ENCODE assay signal across 8 cellular contexts in the genomic region with DNA sequence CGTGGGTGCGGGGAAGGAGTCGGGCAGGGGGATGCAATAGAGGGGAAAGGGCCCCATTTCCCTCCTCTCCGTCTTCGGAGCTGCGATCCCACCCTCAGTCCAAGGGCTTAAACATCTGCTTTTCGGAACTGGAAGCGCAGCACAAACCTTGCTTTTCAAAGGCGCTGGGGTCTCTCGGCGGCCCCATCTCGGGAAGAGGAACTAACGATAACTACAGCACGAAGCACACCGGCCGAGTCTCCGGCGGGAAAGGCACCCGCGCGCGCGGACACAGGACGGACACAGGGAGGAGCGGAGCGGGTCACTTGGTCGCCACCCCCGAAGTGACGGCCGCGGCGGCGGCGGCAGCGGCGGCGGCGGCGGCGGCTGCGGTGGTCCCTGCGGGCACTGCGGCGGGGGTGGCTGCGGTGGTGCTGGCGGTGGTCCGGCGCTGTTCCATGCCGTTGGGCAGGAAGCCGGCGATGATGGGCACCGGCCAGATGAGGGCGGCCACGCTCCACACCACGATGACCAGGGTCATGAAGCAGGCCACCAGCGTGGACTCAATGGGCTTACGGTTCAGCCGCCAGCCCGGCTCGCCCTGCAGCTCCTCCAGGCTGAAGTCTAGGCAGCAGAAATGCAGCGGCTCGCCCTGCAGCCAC. TPM values are rescaled to one million over a fixed set of nuclear protein-coding genes. Genes with fewer than 3 reads are reported as not detected.
DNase-seq lines count a peak whose midpoint lies in the region; ATAC-seq and TF ChIP-seq lines count a peak whose summit lies in the region.

No MANE protein-coding gene starts in this region.

- under 1% methylated on average over 39 of the region's 62 CpGs for WGBS in hepatocyte (ENCODE audit: low lambda C conversion rate, missing lambda C conversion rate)

- peak overlapping the region; percentile 85 for H3K4me2 ChIP-seq in hepatocyte

- DNase-seq in Ammon's horn (ENCODE audit: low spot score): peak; percentile 89
- peak; percentile 92 for DNase-seq in astrocyte of the hippocampus (ENCODE audit: low read depth, low spot score)
- DNase-seq in hepatocyte (ENCODE audit: low spot score): peak; percentile 80
- peak; percentile 90 for DNase-seq in posterior vena cava (ENCODE audit: low spot score)

- peak overlapping the region; percentile 55 for H3K4me3 ChIP-seq in hepatocyte

- H4K20me1 ChIP-seq in hepatocyte (ENCODE audit: insufficient read depth, poor library complexity, severe bottlenecking): no peaks in the 10 kb centered on the region

- H3K9me2 ChIP-seq in hepatocyte (replicated peaks; ENCODE audit: insufficient read depth): no peaks in the 10 kb centered on the region

- ATAC-seq in GM18502 (IDR thresholded peaks at IDR 0.05; ENCODE audit: poor library complexity, unreplicated experiment) (peak; percentile 24), HG03196 (IDR thresholded peaks at IDR 0.05; ENCODE audit: unreplicated experiment) (peak; percentile 41), GM21723 (IDR thresholded peaks at IDR 0.05; ENCODE audit: unreplicated experiment) (no peak)

- H3K36me3 ChIP-seq in hepatocyte (replicated peaks; ENCODE audit: insufficient read depth, low read depth): no peaks in the 10 kb centered on the region

- peak; percentile 52 for TF ChIP-seq CTCF in hepatocyte (IDR thresholded peaks at IDR 0.05; ENCODE audit: poor library complexity)

- intact Hi-C loops in posterior vena cava (cut with DNase I): loop anchor here in 1 of 2 donors (5.0 kb wide), 1 partner anchor 277 kb away; no protein-coding TSS in a partner anchor

- no peaks in the 10 kb centered on the region for H3K9me3 ChIP-seq in hepatocyte (ENCODE audit: low read depth)

- H3K79me2 ChIP-seq in hepatocyte: no peaks in the 10 kb centered on the region

- peaks cover 5% of the 10 kb centered on the region for H3K4me1 ChIP-seq in hepatocyte (ENCODE audit: insufficient read depth)

- H3K27me3 ChIP-seq in hepatocyte: peaks cover 64% of the 10 kb centered on the region

- H2AFZ ChIP-seq in hepatocyte: peak overlapping the region; percentile 68

- no peak overlapping the region for H3K27ac ChIP-seq in hepatocyte

TF ChIP-seq in PFSK-1, 5 proteins besides CTCF, POLR2A, EP300 and RAD21:
- TF ChIP-seq, protein P1, sequence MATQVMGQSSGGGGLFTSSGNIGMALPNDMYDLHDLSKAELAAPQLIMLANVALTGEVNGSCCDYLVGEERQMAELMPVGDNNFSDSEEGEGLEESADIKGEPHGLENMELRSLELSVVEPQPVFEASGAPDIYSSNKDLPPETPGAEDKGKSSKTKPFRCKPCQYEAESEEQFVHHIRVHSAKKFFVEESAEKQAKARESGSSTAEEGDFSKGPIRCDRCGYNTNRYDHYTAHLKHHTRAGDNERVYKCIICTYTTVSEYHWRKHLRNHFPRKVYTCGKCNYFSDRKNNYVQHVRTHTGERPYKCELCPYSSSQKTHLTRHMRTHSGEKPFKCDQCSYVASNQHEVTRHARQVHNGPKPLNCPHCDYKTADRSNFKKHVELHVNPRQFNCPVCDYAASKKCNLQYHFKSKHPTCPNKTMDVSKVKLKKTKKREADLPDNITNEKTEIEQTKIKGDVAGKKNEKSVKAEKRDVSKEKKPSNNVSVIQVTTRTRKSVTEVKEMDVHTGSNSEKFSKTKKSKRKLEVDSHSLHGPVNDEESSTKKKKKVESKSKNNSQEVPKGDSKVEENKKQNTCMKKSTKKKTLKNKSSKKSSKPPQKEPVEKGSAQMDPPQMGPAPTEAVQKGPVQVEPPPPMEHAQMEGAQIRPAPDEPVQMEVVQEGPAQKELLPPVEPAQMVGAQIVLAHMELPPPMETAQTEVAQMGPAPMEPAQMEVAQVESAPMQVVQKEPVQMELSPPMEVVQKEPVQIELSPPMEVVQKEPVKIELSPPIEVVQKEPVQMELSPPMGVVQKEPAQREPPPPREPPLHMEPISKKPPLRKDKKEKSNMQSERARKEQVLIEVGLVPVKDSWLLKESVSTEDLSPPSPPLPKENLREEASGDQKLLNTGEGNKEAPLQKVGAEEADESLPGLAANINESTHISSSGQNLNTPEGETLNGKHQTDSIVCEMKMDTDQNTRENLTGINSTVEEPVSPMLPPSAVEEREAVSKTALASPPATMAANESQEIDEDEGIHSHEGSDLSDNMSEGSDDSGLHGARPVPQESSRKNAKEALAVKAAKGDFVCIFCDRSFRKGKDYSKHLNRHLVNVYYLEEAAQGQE (IDR thresholded peaks at IDR 0.05; ENCODE audit: insufficient read depth in 1 of 2, low read depth in 2 of 2, low read length in 2 of 2): 0 out of 4 replicates have a peak, but pooled peaks of 1 of the 2 experiments have one; percentile 26
- TF ChIP-seq FOXP2 (optimal IDR thresholded peaks at IDR 0.05; ENCODE audit: borderline replicate concordance, extremely low read depth, extremely low read length, insufficient read depth) (peak; percentile 67), POLR2AphosphoS5 (IDR thresholded peaks at IDR 0.05; ENCODE audit: low read depth, low read length) (no peak)
TF ChIP-seq in PFSK-1: peak in this region for 2.

RNA-seq across cellular contexts. Expression of a gene that starts 1.1 kb away (rescaled TPM):
- polyA plus RNA-seq in PFSK-1 (2012; ENCODE audit: insufficient read length, low read depth): 31.1 TPM
- total RNA-seq in hepatocyte (3.3 and 8.5 TPM in 2 replicates), posterior vena cava (10 to 100 TPM; 16.6 to 22.7 TPM)
- 16.0 and 16.9 TPM in 2 replicates for polyA plus RNA-seq in hepatocyte
